ENCODE assay signal across 18 cellular contexts in the genomic region with DNA sequence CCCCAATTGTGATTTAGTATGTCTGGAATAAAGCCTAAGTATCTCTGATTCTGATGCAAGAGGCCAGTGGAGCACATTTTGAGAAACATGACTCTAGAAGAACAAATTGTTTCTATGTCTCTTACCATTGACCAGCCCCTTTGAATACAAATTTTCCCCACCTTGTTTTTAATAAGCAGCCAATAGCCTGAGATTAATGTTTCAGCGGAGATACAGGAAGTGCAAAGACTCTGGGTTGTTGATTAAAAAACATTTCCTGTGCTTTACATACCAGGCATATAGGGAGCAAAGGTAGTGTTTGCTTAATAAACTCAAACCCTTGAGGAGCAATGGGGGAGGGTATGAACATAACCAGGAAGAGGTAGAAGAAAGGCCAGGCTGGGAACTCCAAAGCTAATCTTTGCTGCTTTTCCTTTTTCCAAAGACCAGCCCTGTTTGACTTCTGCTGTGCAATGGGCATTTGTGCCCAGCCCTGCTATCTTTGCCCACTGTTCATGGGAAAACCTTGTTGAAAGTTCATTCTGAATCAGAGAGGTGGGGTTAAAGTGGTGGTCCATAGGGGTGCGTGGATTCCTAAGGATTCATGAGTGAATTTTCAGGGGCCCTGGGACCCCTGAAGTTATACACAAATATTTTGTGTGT. TPM values are rescaled to one million over a fixed set of nuclear protein-coding genes. Genes with fewer than 3 reads are reported as not detected.
DNase-seq lines count a peak whose midpoint lies in the region; ATAC-seq and TF ChIP-seq lines count a peak whose summit lies in the region.
"Had no signal": no experiment of that assay in that cellular context is flagged by ENCODE, and none has a peak within 500 bp of the region (broad histone marks: within the 10 kb centered on the region; RNA-seq: fewer than 3 reads in every experiment).

No MANE protein-coding gene starts in this region.

- ATAC-seq in GM23338 (no peak), right lobe of liver (peak; percentile 8 to 49 (median 20))
- ATAC-seq: activated T-cell treated with anti-CD3 and anti-CD28 coated beads, Interleukin-2, amount 50 U/mL, for 72 hours; SK-N-SH treated with all-trans-retinoic acid at 6 μM for 48 hours had no signal

- no peaks in the 10 kb centered on the region for H3K27me3 ChIP-seq in GM23338 (ENCODE audit: insufficient read depth)
- H3K27me3 ChIP-seq in adipocyte (replicated peaks; ENCODE audit: control insufficient read depth, insufficient read depth, low read length), result no peaks in the 10 kb centered on the region
- H3K27me3 ChIP-seq in right lobe of liver, result no peaks in the 10 kb centered on the region
- peaks cover 4% of the 10 kb centered on the region for H3K27me3 ChIP-seq in osteoblast (ENCODE audit: insufficient read depth, low read length)

- H3K9ac ChIP-seq in adipocyte (ENCODE audit: low read length), result peak overlapping the region; percentile 19

- DNase-seq in GM23338 (ENCODE audit: low spot score) (no peak), adipocyte (ENCODE audit: low read depth) (no peak), right lobe of liver (no peak), DMS 273 (lab: John Stamatoyannopoulos, UW; ENCODE audit: unreplicated experiment) (no peak), osteoblast (ENCODE audit: insufficient read length, low spot score, missing footprints) (no peak), OCI-LY7 (ENCODE audit: low spot score) (no peak), Ammon's horn (ENCODE audit: low spot score) (no peak)
- DNase-seq: activated CD4-positive, alpha-beta memory T cell treated with anti-CD3 and anti-CD28 coated beads for 36 hours; activated T-cell treated with anti-CD3 and anti-CD28 coated beads, Interleukin-2, amount 50 U/mL, for 72 hours; CD4-positive, alpha-beta memory T cell; effector CD8-positive, alpha-beta T cell; NCI-H1436 treated with DMSO at 0.1 percent for 48 hours; NCI-H345; stimulated activated CD4-positive, alpha-beta T cell treated with anti-CD3 and anti-CD28 coated beads, Interleukin-2, amount 100 ng/mL, for 24 hours had no signal

- H3K4me2 ChIP-seq in GM23338, result no peak overlapping the region
- H3K4me2 ChIP-seq in osteoblast (ENCODE audit: insufficient read depth, low read length), result no peak overlapping the region
- no peak overlapping the region for H3K4me2 ChIP-seq in OCI-LY7 (ENCODE audit: low read length)

- peak overlapping the region; percentile 22; the same call in 1 of the 2 replicates for H3K27ac Mint-ChIP-seq in GM23338
- H3K27ac Mint-ChIP-seq: activated CD4-positive, alpha-beta memory T cell treated with anti-CD3 and anti-CD28 coated beads for 36 hours; activated T-cell treated with anti-CD3 and anti-CD28 coated beads, Interleukin-2, amount 50 U/mL, for 72 hours; CD4-positive, alpha-beta memory T cell had no signal

- H3K27me3 Mint-ChIP-seq in GM23338 (ENCODE audit: insufficient read depth, low read depth, poor library complexity), result no peaks in the 10 kb centered on the region

- intact Hi-C loops in right lobe of liver (cut with DNase I) (no loop called here), OCI-LY7 (cut with micrococcal nuclease; ENCODE audit: unreplicated experiment) (no loop called here)

- POLR2A ChIA-PET in OCI-LY7 (lab: Charles Lee), result interaction anchor here (1.1 kb wide), 1 partner anchor 47 kb away, joined by 3 read pairs; no protein-coding TSS in a partner anchor

- CTCF ChIA-PET in OCI-LY7 (lab: Charles Lee; ENCODE audit: unreplicated experiment), result no interaction called here

- no peak for TF ChIP-seq CTCF in 22Rv1 (IDR thresholded peaks at IDR 0.05)
- no peak for TF ChIP-seq CTCF in GM23338 (conservative IDR thresholded peaks at IDR 0.05; ENCODE audit: low read depth in 2 of 2)
- no peak for TF ChIP-seq CTCF in right lobe of liver (IDR thresholded peaks at IDR 0.05)
- no peak for TF ChIP-seq CTCF in osteoblast (IDR thresholded peaks at IDR 0.05; ENCODE audit: extremely low read depth, low read depth, low read length)
- no peak for TF ChIP-seq CTCF in OCI-LY7 (conservative IDR thresholded peaks at IDR 0.05; ENCODE audit: low read length)

- no peaks in the 10 kb centered on the region for H3K36me3 Mint-ChIP-seq in GM23338 (ENCODE audit: low read depth)
- H3K36me3 Mint-ChIP-seq: activated CD4-positive, alpha-beta memory T cell treated with anti-CD3 and anti-CD28 coated beads for 36 hours; CD4-positive, alpha-beta memory T cell had no signal

- TF ChIP-seq POLR2A in right lobe of liver (IDR thresholded peaks at IDR 0.05), result no peak

- peak overlapping the region; percentile 55 for H3K27ac ChIP-seq in 22Rv1
- H3K27ac ChIP-seq in GM23338 (ENCODE audit: low read depth), result no peak overlapping the region
- peak overlapping the region; percentile 75 to 97 (median 95) for H3K27ac ChIP-seq in right lobe of liver
- no peak overlapping the region for H3K27ac ChIP-seq in osteoblast (ENCODE audit: low read depth, low read length)
- H3K27ac ChIP-seq in OCI-LY7 (ENCODE audit: low read depth, low read length, poor library complexity, severe bottlenecking), result no peak overlapping the region

- H4K20me1 ChIP-seq in GM23338 (replicated peaks; ENCODE audit: insufficient read depth), result no peaks in the 10 kb centered on the region
- no peaks in the 10 kb centered on the region for H4K20me1 ChIP-seq in osteoblast (ENCODE audit: insufficient read depth, low read length)
- no peaks in the 10 kb centered on the region for H4K20me1 ChIP-seq in OCI-LY7 (ENCODE audit: insufficient read depth, low read length)

- H3K4me3 ChIP-seq in GM23338 (no peak overlapping the region), adipocyte (ENCODE audit: low read length) (peak overlapping the region; percentile 28), right lobe of liver (no peak overlapping the region), osteoblast (ENCODE audit: insufficient read depth, low read length) (no peak overlapping the region), OCI-LY7 (ENCODE audit: low read depth, low read length, poor library complexity, severe bottlenecking) (no peak overlapping the region)
- H3K4me3 ChIP-seq: lung had no signal

- H3K4me3 Mint-ChIP-seq in GM23338, result no peak overlapping the region
- H3K4me3 Mint-ChIP-seq: activated CD4-positive, alpha-beta memory T cell treated with anti-CD3 and anti-CD28 coated beads for 36 hours; activated T-cell treated with anti-CD3 and anti-CD28 coated beads, Interleukin-2, amount 50 U/mL, for 72 hours; CD4-positive, alpha-beta memory T cell had no signal

- H3K9me3 ChIP-seq in adipocyte (ENCODE audit: control insufficient read depth, low read length), result no peaks in the 10 kb centered on the region
- no peaks in the 10 kb centered on the region for H3K9me3 ChIP-seq in right lobe of liver
- no peaks in the 10 kb centered on the region for H3K9me3 ChIP-seq in osteoblast (ENCODE audit: low read depth, low read length)
- H3K9me3 ChIP-seq in OCI-LY7 (ENCODE audit: low read length), result no peaks in the 10 kb centered on the region

- peaks cover 19% of the 10 kb centered on the region for H3K4me1 Mint-ChIP-seq in GM23338
- H3K4me1 Mint-ChIP-seq: CD4-positive, alpha-beta memory T cell had no signal

- H3K79me2 ChIP-seq in GM23338 (replicated peaks; ENCODE audit: insufficient read depth), result no peaks in the 10 kb centered on the region
- H3K79me2 ChIP-seq in osteoblast (ENCODE audit: insufficient read depth, low read length), result no peaks in the 10 kb centered on the region
- no peaks in the 10 kb centered on the region for H3K79me2 ChIP-seq in OCI-LY7 (ENCODE audit: insufficient read depth, low read depth, low read length)

- no peaks in the 10 kb centered on the region for H3F3A ChIP-seq in GM23338 (replicated peaks; ENCODE audit: low read depth)

- peak overlapping the region; percentile 58; the same call in 1 of the 2 replicates for H2AFZ ChIP-seq in GM23338
- no peak overlapping the region for H2AFZ ChIP-seq in osteoblast (ENCODE audit: low read length)
- no peak overlapping the region for H2AFZ ChIP-seq in OCI-LY7 (ENCODE audit: low read length)

- BruUV-seq in OCI-LY7 (replicated peaks; lab: Mats Ljungman, UMichigan), result no TSS peak

- 19% methylated on average over 2 of the region's 2 CpGs for WGBS in right lobe of liver (ENCODE audit: insufficient coverage, low coverage, low lambda C conversion rate, missing lambda C conversion rate)

- no peaks in the 10 kb centered on the region for H3K9me3 Mint-ChIP-seq in GM23338
- H3K9me3 Mint-ChIP-seq: activated CD4-positive, alpha-beta memory T cell treated with anti-CD3 and anti-CD28 coated beads for 36 hours; activated T-cell treated with anti-CD3 and anti-CD28 coated beads, Interleukin-2, amount 50 U/mL, for 72 hours; CD4-positive, alpha-beta memory T cell had no signal

- H3K36me3 ChIP-seq in GM23338 (ENCODE audit: insufficient read depth) (no peaks in the 10 kb centered on the region), adipocyte (ENCODE audit: control insufficient read depth, insufficient read depth, low read length, severe bottlenecking) (no peaks in the 10 kb centered on the region), right lobe of liver (no peaks in the 10 kb centered on the region), osteoblast (ENCODE audit: insufficient read depth, low read length) (no peaks in the 10 kb centered on the region), OCI-LY7 (ENCODE audit: insufficient read depth, low read length) (no peaks in the 10 kb centered on the region)

- H3K4me1 ChIP-seq in GM23338 (ENCODE audit: insufficient read depth), result peaks cover 17% of the 10 kb centered on the region
- peaks cover 15% of the 10 kb centered on the region for H3K4me1 ChIP-seq in adipocyte (ENCODE audit: control insufficient read depth, insufficient read depth, low read length)
- peaks cover 0 to 77% (median 27%) of the 10 kb centered on the region in 4 donors for H3K4me1 ChIP-seq in right lobe of liver
- no peaks in the 10 kb centered on the region for H3K4me1 ChIP-seq in osteoblast (ENCODE audit: insufficient read depth, low read length)
- no peaks in the 10 kb centered on the region for H3K4me1 ChIP-seq in OCI-LY7 (ENCODE audit: insufficient read depth, low read length, poor library complexity, severe bottlenecking)

- H3K9me2 ChIP-seq in GM23338 (ENCODE audit: insufficient read depth) (peaks cover 4% of the 10 kb centered on the region; the same call in 1 of the 2 replicates), OCI-LY7 (ENCODE audit: insufficient read depth, low read length) (no peaks in the 10 kb centered on the region)

TF ChIP-seq in GM23338, 12 proteins besides CTCF, POLR2A, EP300 and RAD21 (continues in another document):
- TF ChIP-seq ZNF331 (CRISPR knock-in tag; IDR thresholded peaks at IDR 0.05; ENCODE audit: low read depth), result no peak

RNA-seq across cellular contexts. Expression of a gene that starts 29.3 kb away (rescaled TPM):
- not detected in 2 replicates for total RNA-seq in GM23338 (2014; rRNA removed; shearing (Covaris generic))
- not detected in 2 replicates for polyA plus RNA-seq in GM23338 (2016; fragmentation: Nextera tagmentation; extraction: Ambion mirVana)
- total RNA-seq in right lobe of liver, result 10 to 100 TPM in 2 of 6 experiments, 1 to 10 TPM in 2, under 1 TPM in 2; 0.53 to 36.4 (median 1.7) TPM
- total RNA-seq in osteoblast, result not detected in 2 replicates
- total RNA-seq in OCI-LY7 (2014; rRNA removed; shearing (Covaris generic)), result not detected in 2 replicates
- total RNA-seq in OCI-LY7 (2022), result not detected in 2 replicates
- total RNA-seq: activated CD4-positive, alpha-beta memory T cell treated with anti-CD3 and anti-CD28 coated beads for 36 hours; activated T-cell treated with anti-CD3 and anti-CD28 coated beads, Interleukin-2, amount 50 U/mL, for 72 hours; CD4-positive, alpha-beta memory T cell; LHCN-M2; lung had no signal
- polyA plus RNA-seq: CD4-positive, alpha-beta memory T cell had no signal

Comparison
In these comparisons a context has a peak if more than half of its experiments do, and no peak if none do; other contexts are left out.
1. H3K27ac ChIP-seq: peak in 22Rv1 (single experiment) and right lobe of liver (3 of 3); none in GM23338 (single experiment), osteoblast (single experiment) and OCI-LY7 (single experiment).